In genomic region chr16:11655655-11656054, GRCh38 we compare ENCODE assay signal across 2 cellular contexts.
TF ChIP-seq lines count a peak whose summit lies in the region.

No MANE protein-coding gene starts in this region.

TF ChIP-seq in IMR-90, 13 proteins besides CTCF, POLR2A, EP300 and RAD21:
- TF ChIP-seq CEBPB (IDR thresholded peaks at IDR 0.05; ENCODE audit: low read depth, low read length) (no peak), MAZ (IDR thresholded peaks at IDR 0.05; ENCODE audit: borderline replicate concordance, low read depth, low read length) (no peak), RFX5 (IDR thresholded peaks at IDR 0.05; ENCODE audit: low read depth, low read length) (no peak), USF2 (IDR thresholded peaks at IDR 0.05; ENCODE audit: low read depth, low read length) (no peak), FOS (IDR thresholded peaks at IDR 0.05; ENCODE audit: low read depth, low read length) (no peak), NFE2L2 (IDR thresholded peaks at IDR 0.05; ENCODE audit: low read depth, low read length) (no peak), MAFK (IDR thresholded peaks at IDR 0.05; ENCODE audit: low read depth, low read length) (no peak), CHD1 (IDR thresholded peaks at IDR 0.05; ENCODE audit: low read depth, low read length) (no peak)

TF ChIP-seq in H1, 55 proteins besides CTCF, POLR2A, EP300 and RAD21:
- TF ChIP-seq CHD7 (IDR thresholded peaks at IDR 0.05; ENCODE audit: insufficient replicate concordance, low read length) = no peak
- no peak for TF ChIP-seq MAFK (IDR thresholded peaks at IDR 0.05; ENCODE audit: low read depth, low read length)
- TF ChIP-seq CHD1 (IDR thresholded peaks at IDR 0.05; ENCODE audit: low read depth, low read length) = no peak
- no peak for TF ChIP-seq BACH1 (IDR thresholded peaks at IDR 0.05; ENCODE audit: low read length)
- no peak for TF ChIP-seq BRCA1 (IDR thresholded peaks at IDR 0.05; ENCODE audit: low read depth, low read length)
- no peak for TF ChIP-seq SP1 (IDR thresholded peaks at IDR 0.05; ENCODE audit: low read depth, low read length)
- no peak for TF ChIP-seq CBX8 (IDR thresholded peaks at IDR 0.05; ENCODE audit: borderline replicate concordance, low read depth, low read length)
- no peak for TF ChIP-seq KDM4A (IDR thresholded peaks at IDR 0.05; ENCODE audit: low read depth, low read length, severe bottlenecking)
- TF ChIP-seq CHD2 (IDR thresholded peaks at IDR 0.05; ENCODE audit: low read length) = no peak
- TF ChIP-seq SP2 (IDR thresholded peaks at IDR 0.05; ENCODE audit: low read length) = no peak
- no peak for TF ChIP-seq CEBPB (IDR thresholded peaks at IDR 0.05; ENCODE audit: low read depth, low read length)
- no peak for TF ChIP-seq POLR2AphosphoS5 (IDR thresholded peaks at IDR 0.05; ENCODE audit: low read depth, low read length)
- no peak for TF ChIP-seq GABPA (IDR thresholded peaks at IDR 0.05; ENCODE audit: borderline replicate concordance, insufficient read depth, low read length)
- no peak for TF ChIP-seq YY1 (IDR thresholded peaks at IDR 0.05; ENCODE audit: low read depth, low read length)
- no peak for TF ChIP-seq SIX5 (IDR thresholded peaks at IDR 0.05; ENCODE audit: low read depth, low read length)
- no peak for TF ChIP-seq SAP30 (IDR thresholded peaks at IDR 0.05; ENCODE audit: insufficient read depth, insufficient replicate concordance, low read length)
- TF ChIP-seq ZNF274 (IDR thresholded peaks at IDR 0.05; ENCODE audit: borderline replicate concordance, extremely low read depth, low read length) = no peak
- no peak for TF ChIP-seq JUND (IDR thresholded peaks at IDR 0.05; ENCODE audit: low read length)
- TF ChIP-seq EZH2 (IDR thresholded peaks at IDR 0.05; ENCODE audit: low read depth, low read length, severe bottlenecking) = no peak
- no peak for TF ChIP-seq RFX5 (IDR thresholded peaks at IDR 0.05; ENCODE audit: borderline replicate concordance, low read depth, low read length)
